Comparison of ENCODE assay signal across 10 cellular contexts in the genomic region with DNA sequence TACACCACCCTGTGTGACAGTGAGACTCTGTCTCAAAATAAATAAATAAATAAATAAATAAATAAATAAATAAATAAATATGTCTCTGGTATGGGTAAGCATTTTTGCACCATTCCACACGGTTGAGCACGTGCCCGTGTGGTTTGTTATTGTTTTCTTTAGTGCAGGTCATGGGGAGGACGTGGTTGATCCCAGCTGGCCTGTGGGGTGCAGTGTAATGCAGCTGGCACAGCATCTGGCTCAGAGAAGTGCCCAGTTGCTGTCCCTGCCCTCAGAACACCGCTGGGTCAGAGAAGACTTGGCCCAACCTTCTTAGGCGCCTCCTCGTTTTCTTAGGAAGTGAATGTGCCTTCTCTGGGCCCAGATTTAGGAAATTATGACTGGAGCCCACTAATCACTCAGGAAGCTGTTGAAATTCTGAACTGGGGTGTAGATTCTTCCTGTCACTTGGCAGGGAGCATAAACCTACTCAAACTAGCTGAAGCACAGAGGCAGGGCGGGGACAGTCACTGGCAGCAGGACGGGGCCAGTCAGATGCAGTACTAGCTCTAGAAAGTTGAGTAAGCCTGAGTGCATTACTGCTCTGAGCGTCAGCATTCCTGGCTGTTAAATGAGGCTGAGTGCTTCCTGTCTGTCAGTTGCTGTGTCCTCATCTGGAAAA.
DNase-seq lines count a peak whose midpoint lies in the region; ATAC-seq and TF ChIP-seq lines count a peak whose summit lies in the region.
"Had no signal": no experiment of that assay in that cellular context is flagged by ENCODE, and none has a peak within 500 bp of the region (broad histone marks: within the 10 kb centered on the region; RNA-seq: fewer than 3 reads in every experiment).

No MANE protein-coding gene starts in this region.

- H3K14ac ChIP-seq in trophoblast cell (ENCODE audit: low read length) = no peak overlapping the region

- H3K36me3 ChIP-seq in PC-9 (ENCODE audit: low read depth) (no peaks in the 10 kb centered on the region), trophoblast cell (ENCODE audit: control insufficient read depth in 1 of 2, insufficient read depth in 2 of 2, low read length in 2 of 2) (peaks cover 0 to 6% of the 10 kb centered on the region in 2 experiments)

- WGBS in trophoblast cell (ENCODE audit: extremely low coverage, insufficient coverage, insufficient read length) = no CpG with 5 or more reads among the region's 10 CpGs

- H4K12ac ChIP-seq in trophoblast cell (ENCODE audit: low read depth, low read length) = no peak overlapping the region

- H3K79me1 ChIP-seq in trophoblast cell (ENCODE audit: low read length) = no peaks in the 10 kb centered on the region

- H3K9me2 ChIP-seq in PC-9 (ENCODE audit: insufficient read depth) = no peaks in the 10 kb centered on the region

- H4K91ac ChIP-seq in trophoblast cell (ENCODE audit: low read depth, low read length) = no peak overlapping the region

- intact Hi-C loops in PC-9 (cut with micrococcal nuclease; ENCODE audit: unreplicated experiment) = loop anchor here (5.0 to 10.0 kb wide), 2 partner anchors 85 to 668 kb away; partner anchors contain the start of gene SNX29

- ATAC-seq in GM21526 (IDR thresholded peaks at IDR 0.05; ENCODE audit: low FRiP score, unreplicated experiment) = no peak

- H3K27ac ChIP-seq in PC-9 = no peak overlapping the region
- H3K27ac ChIP-seq in trophoblast cell (ENCODE audit: low read depth, low read length) = no peak overlapping the region

- H3K23ac ChIP-seq in trophoblast cell (ENCODE audit: low read length) = no peak overlapping the region

- H3K4me2 ChIP-seq in PC-9 (no peak overlapping the region), trophoblast cell (ENCODE audit: low read length) (no peak overlapping the region)

- H3K4me3 ChIP-seq in PC-9 (no peak overlapping the region), fibroblast of pulmonary artery (replicated peaks; ENCODE audit: low read depth, low read length) (no peak overlapping the region), trophoblast cell (ENCODE audit: low read depth, low read length) (no peak overlapping the region)

- peak; percentile 92 for DNase-seq in CD1c-positive myeloid dendritic cell (ENCODE audit: extremely low spot score)
- DNase-seq in PC-9 = peak; percentile 58 to 70
- peak; percentile 84 for DNase-seq in fibroblast of pulmonary artery (ENCODE audit: low read depth)
- DNase-seq in trophoblast cell = peak; percentile 36 to 55
- DNase-seq in G401 (ENCODE audit: low spot score) = no peak
- DNase-seq in activated CD4-positive, alpha-beta T cell treated with anti-CD3 and anti-CD28 coated beads, Interleukin-2, amount 50 U/mL, for 48 hours = no peak
- DNase-seq in activated CD4-positive, alpha-beta T cell treated with anti-CD3 and anti-CD28 coated beads for 1 hour = no peak
- DNase-seq: activated naive CD4-positive, alpha-beta T cell treated with anti-CD3 and anti-CD28 coated beads for 36 hours; stimulated activated CD4-positive, alpha-beta T cell treated with anti-CD3 and anti-CD28 coated beads, Interleukin-12 subunit alpha, Interleukin-12 subunit beta, amount 100 ng/mL, for 4 hours had no signal

- POLR2A ChIA-PET in PC-9 (lab: Charles Lee; ENCODE audit: unreplicated experiment) = interaction anchor here (0.5 to 0.6 kb wide), 2 partner anchors 146 to 393 kb away, joined by 8 to 10 read pairs; no protein-coding TSS in a partner anchor

- H2AK5ac ChIP-seq in trophoblast cell (ENCODE audit: low read length) = no peak overlapping the region

- no peak overlapping the region for H3K18ac ChIP-seq in trophoblast cell (ENCODE audit: low read length)

- in situ Hi-C loops in G401 (cut with HindIII; ENCODE audit: low sequenced_read_pairs) = no loop called here

- CTCF ChIA-PET in PC-9 (lab: Charles Lee) = interaction anchor here (1.0 kb wide), 1 partner anchor 193 kb away, joined by 3 read pairs; no protein-coding TSS in a partner anchor

- H4K20me1 ChIP-seq in PC-9 (ENCODE audit: insufficient read depth) = 0 out of 2 replicates have a peak, but pooled peaks cover 3% of the 10 kb centered on the region

- no peak overlapping the region for H2AFZ ChIP-seq in PC-9
- H2AFZ ChIP-seq in trophoblast cell (ENCODE audit: insufficient read depth, low read length, poor library complexity) = no peak overlapping the region

- H2BK12ac ChIP-seq in trophoblast cell (ENCODE audit: low read length) = no peak overlapping the region

- no peak overlapping the region for H2BK120ac ChIP-seq in trophoblast cell (ENCODE audit: insufficient read depth, low read length, poor library complexity)

- H3K79me2 ChIP-seq in PC-9 (ENCODE audit: low read depth) (no peaks in the 10 kb centered on the region), trophoblast cell (ENCODE audit: control insufficient read depth, insufficient read depth, low read length, poor library complexity) (no peaks in the 10 kb centered on the region)

- H3K4ac ChIP-seq in trophoblast cell (ENCODE audit: low read depth, low read length) = no peak overlapping the region

- no peaks in the 10 kb centered on the region for H3K9me3 ChIP-seq in PC-9 (ENCODE audit: insufficient read depth, low read depth)
- H3K9me3 ChIP-seq in trophoblast cell (ENCODE audit: insufficient read depth, low read depth, low read length) = no peaks in the 10 kb centered on the region

- no TSS peak for BruUV-seq in PC-9 (replicated peaks; lab: Mats Ljungman, UMichigan)

- H3K4me1 ChIP-seq in PC-9 (replicated peaks; ENCODE audit: insufficient read depth) (no peaks in the 10 kb centered on the region), trophoblast cell (ENCODE audit: control insufficient read depth in 1 of 2, insufficient read depth in 2 of 2, low read length in 2 of 2) (peaks cover 0 to 3% of the 10 kb centered on the region in 2 experiments)

- peaks cover 13% of the 10 kb centered on the region for H3F3A ChIP-seq in PC-9 (ENCODE audit: insufficient read depth, low read depth)

- H4K8ac ChIP-seq in trophoblast cell (ENCODE audit: low read depth, low read length) = no peak overlapping the region

- H3K27me3 ChIP-seq in PC-9 (ENCODE audit: insufficient read depth, low read depth) = no peaks in the 10 kb centered on the region
- no peaks in the 10 kb centered on the region for H3K27me3 ChIP-seq in trophoblast cell (ENCODE audit: insufficient read depth, low read length)

- H3K9ac ChIP-seq in trophoblast cell (ENCODE audit: low read length) = no peak overlapping the region

- H2BK5ac ChIP-seq in trophoblast cell (ENCODE audit: low read depth, low read length, poor library complexity) = no peak overlapping the region

- no peak for TF ChIP-seq CTCF in PC-9 (conservative IDR thresholded peaks at IDR 0.05)
- no peak for TF ChIP-seq CTCF in fibroblast of pulmonary artery (IDR thresholded peaks at IDR 0.05; ENCODE audit: low read length, missing control alignments)

Comparison
In these comparisons a context has a peak if more than half of its experiments do, and no peak if none do; other contexts are left out.
1. DNase-seq: peak in CD1c-positive myeloid dendritic cell (single experiment), PC-9 (2 of 2), fibroblast of pulmonary artery (single experiment) and trophoblast cell (2 of 2); none in G401 (single experiment), activated CD4-positive, alpha-beta T cell treated with anti-CD3 and anti-CD28 coated beads, Interleukin-2, amount 50 U/mL, for 48 hours (0 of 2) and activated CD4-positive, alpha-beta T cell treated with anti-CD3 and anti-CD28 coated beads for 1 hour (single experiment).